ENCODE assay signal across 21 cellular contexts in the genomic region with DNA sequence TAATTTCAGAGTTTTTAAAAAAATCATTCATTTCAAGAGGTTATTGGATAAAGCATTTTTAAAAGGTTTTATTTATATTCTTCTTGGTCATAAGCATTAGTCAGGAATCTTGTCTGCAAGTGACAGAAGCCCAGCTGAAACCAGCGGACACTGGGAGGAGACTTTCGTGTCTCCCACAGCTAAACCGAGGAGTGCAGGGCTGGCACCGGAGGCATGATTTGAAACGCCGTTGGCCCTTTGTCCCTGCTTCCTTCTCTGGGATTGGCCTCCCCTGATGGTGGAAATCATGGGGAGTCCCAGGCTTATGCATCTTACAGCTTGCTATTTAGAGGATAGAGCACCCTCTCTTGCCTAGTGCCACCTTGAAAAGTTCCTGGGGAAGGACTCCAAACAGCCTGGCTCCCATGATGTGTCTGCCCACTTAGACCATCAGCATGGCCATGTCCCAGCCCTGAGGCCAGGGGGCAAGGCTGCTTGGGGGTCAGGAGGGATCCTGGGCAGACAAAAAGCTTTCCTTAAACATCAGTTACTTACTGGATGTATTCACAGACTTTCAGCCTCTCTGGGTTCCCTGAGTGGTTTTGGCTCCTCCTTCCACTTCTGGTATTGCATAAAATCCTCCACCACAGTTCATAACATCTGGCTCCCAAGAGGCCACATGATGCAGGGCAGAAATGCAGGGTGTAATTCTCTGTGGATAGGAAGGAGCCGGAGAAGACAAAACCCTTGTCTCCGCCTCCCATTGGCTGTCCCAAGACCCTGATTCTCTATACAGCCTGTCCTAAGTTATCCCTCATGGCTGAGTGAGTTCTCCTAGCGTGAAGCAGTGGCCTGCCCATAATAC. TPM values are rescaled to one million over a fixed set of nuclear protein-coding genes. Genes with fewer than 3 reads are reported as not detected.
DNase-seq lines count a peak whose midpoint lies in the region; ATAC-seq and TF ChIP-seq lines count a peak whose summit lies in the region.
"Had no signal": no experiment of that assay in that cellular context is flagged by ENCODE, and none has a peak within 500 bp of the region (broad histone marks: within the 10 kb centered on the region; RNA-seq: fewer than 3 reads in every experiment).

No MANE protein-coding gene starts in this region.

- no peak overlapping the region for H3K9ac ChIP-seq in neural progenitor cell

- H3K27me3 ChIP-seq in GM23338 (ENCODE audit: insufficient read depth) = no peaks in the 10 kb centered on the region
- no peaks in the 10 kb centered on the region for H3K27me3 ChIP-seq in neural progenitor cell

- no peaks in the 10 kb centered on the region for H3K4me1 Mint-ChIP-seq in GM23338
- H3K4me1 Mint-ChIP-seq in neural progenitor cell = peaks cover 13% of the 10 kb centered on the region
- H3K4me1 Mint-ChIP-seq in activated naive CD8-positive, alpha-beta T cell treated with anti-CD3 and anti-CD28 coated beads, Interleukin-2, amount 50 U/mL, for 24 hours = no peaks in the 10 kb centered on the region

- H3K27ac Mint-ChIP-seq in GM23338 (no peak overlapping the region), neural progenitor cell (no peak overlapping the region)
- H3K27ac Mint-ChIP-seq in activated naive CD8-positive, alpha-beta T cell treated with anti-CD3 and anti-CD28 coated beads, Interleukin-2, amount 50 U/mL, for 24 hours = no peak overlapping the region
- H3K27ac Mint-ChIP-seq: activated T-helper 2 cell treated with anti-CD3 and anti-CD28 coated beads, Interferon-gamma antibody, Interleukin-2, Interleukin-4, amounts not matched to agents 10 μg/mL and 5 μg/mL and 100 μg/mL, durations not matched to agents 14 hours and 24 hours and 36 hours had no signal

- H3K36me3 Mint-ChIP-seq in GM23338 (ENCODE audit: low read depth) (peaks cover 3% of the 10 kb centered on the region; the same call in 1 of the 3 replicates), neural progenitor cell (no peaks in the 10 kb centered on the region)
- no peaks in the 10 kb centered on the region for H3K36me3 Mint-ChIP-seq in activated naive CD8-positive, alpha-beta T cell treated with anti-CD3 and anti-CD28 coated beads, Interleukin-2, amount 50 U/mL, for 24 hours (ENCODE audit: low read depth)
- H3K36me3 Mint-ChIP-seq: IgD-negative memory B cell had no signal

- no peak for ATAC-seq in GM23338
- ATAC-seq in activated naive CD8-positive, alpha-beta T cell treated with anti-CD3 and anti-CD28 coated beads, Interleukin-2, amount 50 U/mL, for 24 hours = no peak
- no peak for ATAC-seq in activated CD4-positive, CD25-positive, alpha-beta regulatory T cell treated with anti-CD3 and anti-CD28 coated beads, Interleukin-2, amount 50 U/mL, for 24 hours
- no peak for ATAC-seq in HG03565 (IDR thresholded peaks at IDR 0.05; ENCODE audit: unreplicated experiment)
- ATAC-seq: HCT116 had no signal

- H3K27me3 Mint-ChIP-seq in GM23338 (ENCODE audit: insufficient read depth, low read depth, poor library complexity) = peaks cover 3% of the 10 kb centered on the region
- peaks cover 18% of the 10 kb centered on the region for H3K27me3 Mint-ChIP-seq in neural progenitor cell (ENCODE audit: insufficient read depth, low read depth)
- H3K27me3 Mint-ChIP-seq in activated naive CD8-positive, alpha-beta T cell treated with anti-CD3 and anti-CD28 coated beads, Interleukin-2, amount 50 U/mL, for 24 hours = no peaks in the 10 kb centered on the region

- DNase-seq in GM23338 (ENCODE audit: low spot score) (no peak), NCI-H2171 treated with DMSO at 0.1 percent for 48 hours (lab: John Stamatoyannopoulos, UW) (peak; percentile 86), choroid plexus epithelial cell (ENCODE audit: low read depth) (peak; percentile 2), neural progenitor cell (ENCODE audit: low spot score) (no peak), NK-92 (lab: John Stamatoyannopoulos, UW; ENCODE audit: unreplicated experiment) (no peak)
- DNase-seq in activated naive CD8-positive, alpha-beta T cell treated with anti-CD3 and anti-CD28 coated beads, Interleukin-2, amount 50 U/mL, for 24 hours = no peak
- DNase-seq: activated CD4-positive, alpha-beta T cell treated with anti-CD3 and anti-CD28 coated beads, Interleukin-2, amount 50 U/mL, for 48 hours; aorta; kidney glomerular epithelial cell; NCI-H1417 treated with DMSO at 0.1 percent for 48 hours; SHP77; stimulated activated CD4-positive, alpha-beta T cell treated with anti-CD3 and anti-CD28 coated beads, Interleukin-12 subunit alpha, Interleukin-12 subunit beta, amount 100 ng/mL, for 4 hours had no signal

- H3K9me2 ChIP-seq in GM23338 (ENCODE audit: insufficient read depth) = no peaks in the 10 kb centered on the region

- H3K4me3 Mint-ChIP-seq in GM23338 (no peak overlapping the region), neural progenitor cell (no peak overlapping the region)
- H3K4me3 Mint-ChIP-seq in activated naive CD8-positive, alpha-beta T cell treated with anti-CD3 and anti-CD28 coated beads, Interleukin-2, amount 50 U/mL, for 24 hours = no peak overlapping the region

- no peak for TF ChIP-seq CTCF in GM23338 (conservative IDR thresholded peaks at IDR 0.05; ENCODE audit: low read depth in 2 of 2)
- no peak for TF ChIP-seq CTCF in choroid plexus epithelial cell (conservative IDR thresholded peaks at IDR 0.05; ENCODE audit: low read depth, low read length)
- no peak for TF ChIP-seq CTCF in neural progenitor cell (IDR thresholded peaks at IDR 0.05)

- 0 out of 2 replicates have a peak overlapping the region, but pooled peaks have one; percentile 18 for H2AFZ ChIP-seq in GM23338
- H2AFZ ChIP-seq in neural progenitor cell (replicated peaks) = peak overlapping the region; percentile 26

- H4K20me1 ChIP-seq in GM23338 (replicated peaks; ENCODE audit: insufficient read depth) = no peaks in the 10 kb centered on the region; the same call in 1 of the 2 replicates
- no peaks in the 10 kb centered on the region for H4K20me1 ChIP-seq in neural progenitor cell (ENCODE audit: low read depth)

- H3F3A ChIP-seq in GM23338 (replicated peaks; ENCODE audit: low read depth) (no peaks in the 10 kb centered on the region), neural progenitor cell (ENCODE audit: low read depth) (peaks cover 4% of the 10 kb centered on the region)

- H3K79me2 ChIP-seq in GM23338 (replicated peaks; ENCODE audit: insufficient read depth) (no peaks in the 10 kb centered on the region), neural progenitor cell (ENCODE audit: low read depth) (no peaks in the 10 kb centered on the region)

- no peaks in the 10 kb centered on the region for H3K9me3 ChIP-seq in neural progenitor cell (ENCODE audit: low read depth)

- H3K4me3 ChIP-seq in GM23338 (no peak overlapping the region), choroid plexus epithelial cell (ENCODE audit: low read depth, low read length) (no peak overlapping the region), neural progenitor cell (no peak overlapping the region)
- H3K4me3 ChIP-seq: coronary artery, GM12878 had no signal

- H3K9me3 Mint-ChIP-seq in GM23338 (peaks cover 9% of the 10 kb centered on the region; the same call in 2 of the 3 replicates), neural progenitor cell (peaks cover 10% of the 10 kb centered on the region)
- H3K9me3 Mint-ChIP-seq in activated naive CD8-positive, alpha-beta T cell treated with anti-CD3 and anti-CD28 coated beads, Interleukin-2, amount 50 U/mL, for 24 hours = no peaks in the 10 kb centered on the region
- H3K9me3 Mint-ChIP-seq: activated T-helper 2 cell treated with anti-CD3 and anti-CD28 coated beads, Interferon-gamma antibody, Interleukin-2, Interleukin-4, amounts not matched to agents 10 μg/mL and 5 μg/mL and 100 μg/mL, durations not matched to agents 14 hours and 24 hours and 36 hours had no signal

- no peak overlapping the region for H3K27ac ChIP-seq in GM23338 (ENCODE audit: low read depth)
- H3K27ac ChIP-seq in neural progenitor cell = no peak overlapping the region
- H3K27ac ChIP-seq: C4-2B had no signal

- H3K36me3 ChIP-seq in GM23338 (ENCODE audit: insufficient read depth) = no peaks in the 10 kb centered on the region
- H3K36me3 ChIP-seq in neural progenitor cell = no peaks in the 10 kb centered on the region

- H3K4me1 ChIP-seq in GM23338 (ENCODE audit: insufficient read depth) (no peaks in the 10 kb centered on the region), neural progenitor cell (no peaks in the 10 kb centered on the region)

- no peak overlapping the region for H3K4me2 ChIP-seq in GM23338
- no peak overlapping the region for H3K4me2 ChIP-seq in neural progenitor cell

TF ChIP-seq in GM23338, 12 proteins besides CTCF, POLR2A, EP300 and RAD21 (continues in another document):
- no peak for TF ChIP-seq CREB1 (CRISPR knock-in tag; IDR thresholded peaks at IDR 0.05; ENCODE audit: low read depth)
- TF ChIP-seq, protein P1, sequence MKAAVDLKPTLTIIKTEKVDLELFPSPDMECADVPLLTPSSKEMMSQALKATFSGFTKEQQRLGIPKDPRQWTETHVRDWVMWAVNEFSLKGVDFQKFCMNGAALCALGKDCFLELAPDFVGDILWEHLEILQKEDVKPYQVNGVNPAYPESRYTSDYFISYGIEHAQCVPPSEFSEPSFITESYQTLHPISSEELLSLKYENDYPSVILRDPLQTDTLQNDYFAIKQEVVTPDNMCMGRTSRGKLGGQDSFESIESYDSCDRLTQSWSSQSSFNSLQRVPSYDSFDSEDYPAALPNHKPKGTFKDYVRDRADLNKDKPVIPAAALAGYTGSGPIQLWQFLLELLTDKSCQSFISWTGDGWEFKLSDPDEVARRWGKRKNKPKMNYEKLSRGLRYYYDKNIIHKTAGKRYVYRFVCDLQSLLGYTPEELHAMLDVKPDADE (IDR thresholded peaks at IDR 0.05) = no peak

RNA-seq across cellular contexts. Expression of a gene that starts 49.4 kb away (rescaled TPM):
- total RNA-seq in GM23338 (2014; rRNA removed; shearing (Covaris generic)) = 1.2 and 2.2 TPM in 2 replicates
- polyA plus RNA-seq in GM23338 (2016; fragmentation: Nextera tagmentation; extraction: Ambion mirVana) = 0.55 and 0.61 TPM in 2 replicates
- 0.28 and 0.41 TPM in 2 replicates for total RNA-seq in neural progenitor cell (ENCODE audit: low replicate concordance)
- total RNA-seq: aorta, Daoy had no signal
- polyA plus RNA-seq: IgD-negative memory B cell had no signal

Comparison
In these comparisons a context has a peak if more than half of its experiments do, and no peak if none do; other contexts are left out.
1. DNase-seq: peak in NCI-H2171 treated with DMSO at 0.1 percent for 48 hours (single experiment) and choroid plexus epithelial cell (single experiment); none in GM23338 (single experiment), neural progenitor cell (single experiment), activated naive CD8-positive, alpha-beta T cell treated with anti-CD3 and anti-CD28 coated beads, Interleukin-2, amount 50 U/mL, for 24 hours (single experiment) and NK-92 (single experiment).